Comparison of ENCODE assay signal across 10 cellular contexts in genomic region chr19:6239401-6239844, GRCh38. TPM values are rescaled to one million over a fixed set of nuclear protein-coding genes. Genes with fewer than 3 reads are reported as not detected.
DNase-seq lines count a peak whose midpoint lies in the region; ATAC-seq, FAIRE-seq and TF ChIP-seq lines count a peak whose summit lies in the region.
"Had no signal": no experiment of that assay in that cellular context is flagged by ENCODE, and none has a peak within 500 bp of the region (broad histone marks: within the 10 kb centered on the region; RNA-seq: fewer than 3 reads in every experiment).

No MANE protein-coding gene starts in this region.

- H3K4me1 ChIP-seq in mesenchymal stem cell (ENCODE audit: control insufficient read depth, insufficient read depth, low read depth, low read length) = peaks cover 43% of the 10 kb centered on the region

- no peak for TF ChIP-seq CTCF in cardiac fibroblast (IDR thresholded peaks at IDR 0.05; ENCODE audit: low read depth, low read length)

- ATAC-seq in Right ventricle myocardium inferior (no peak), GM19328 (IDR thresholded peaks at IDR 0.05; ENCODE audit: unreplicated experiment) (no peak), GM21423 (IDR thresholded peaks at IDR 0.05; ENCODE audit: unreplicated experiment) (no peak)

- H3K18ac ChIP-seq in mesenchymal stem cell (ENCODE audit: low read depth in 1 of 2, low read length in 2 of 2) = peak overlapping the region in 1 of 2 experiments; percentile 34

- DNase-seq in Right ventricle myocardium inferior (ENCODE audit: missing footprints) (peak; percentile 57), cardiac septum (ENCODE audit: low spot score) (no peak), cardiac fibroblast (ENCODE audit: low read depth in 2 of 2) (peak; percentile 51 to 54), mesenchymal stem cell (no peak), urothelium cell line (ENCODE audit: low spot score) (peak; percentile 14)
- no peak for DNase-seq in effector CD4-positive, alpha-beta T cell
- DNase-seq: central memory CD4-positive, alpha-beta T cell; NCI-H187 treated with DMSO at 0.1 percent for 48 hours had no signal

- peaks cover 0 to 46% of the 10 kb centered on the region in 2 experiments for H3K36me3 ChIP-seq in mesenchymal stem cell (ENCODE audit: control insufficient read depth in 1 of 2, insufficient read depth in 2 of 2, low read depth in 1 of 2, low read length in 2 of 2)

- H4K91ac ChIP-seq in mesenchymal stem cell (ENCODE audit: low read length) = peak overlapping the region; percentile 4

- H2AFZ ChIP-seq in mesenchymal stem cell (ENCODE audit: low read depth, low read length) = no peak overlapping the region

- H3K9me3 ChIP-seq in mesenchymal stem cell (ENCODE audit: control insufficient read depth, low read length) = no peaks in the 10 kb centered on the region

- no peak overlapping the region for H4K8ac ChIP-seq in mesenchymal stem cell (ENCODE audit: low read length)

- H2BK15ac ChIP-seq in mesenchymal stem cell (ENCODE audit: low read depth, poor library complexity, severe bottlenecking) = no peak overlapping the region

- H3K4me3 ChIP-seq in cardiac fibroblast (replicated peaks in 1 of 2; ENCODE audit: low read depth in 2 of 2, low read length in 2 of 2) (no peak overlapping the region), mesenchymal stem cell (ENCODE audit: insufficient read depth in 1 of 2, low read depth in 1 of 2, low read length in 2 of 2) (peak overlapping the region in 1 of 2 experiments; percentile 25)

- intact Hi-C loops in Right ventricle myocardium inferior (cut with DNase I) (no loop called here), cardiac septum (cut with DNase I) (no loop called here)

- H3K23ac ChIP-seq in mesenchymal stem cell (ENCODE audit: low read length in 2 of 2) = no peak overlapping the region

- WGBS in mesenchymal stem cell = 96% methylated on average over 11 of the region's 11 CpGs

- no peak overlapping the region for H2BK120ac ChIP-seq in mesenchymal stem cell (ENCODE audit: low read depth, low read length)

- H3K27me3 ChIP-seq in mesenchymal stem cell (ENCODE audit: control insufficient read depth in 1 of 2, insufficient read depth in 1 of 2, low read length in 2 of 2) = no peaks in the 10 kb centered on the region

- peak overlapping the region; percentile 73 for H3K9ac ChIP-seq in mesenchymal stem cell (ENCODE audit: low read length)

- H3K4me2 ChIP-seq in mesenchymal stem cell (ENCODE audit: low read length, poor library complexity, severe bottlenecking) = no peak overlapping the region

- no peak overlapping the region for H2AK5ac ChIP-seq in mesenchymal stem cell (ENCODE audit: low read length, severe bottlenecking)

- peak overlapping the region in 1 of 2 experiments; percentile 72 for H3K14ac ChIP-seq in mesenchymal stem cell (ENCODE audit: low read length in 2 of 2)

- peak overlapping the region in 1 of 2 experiments; percentile 56 for H2BK12ac ChIP-seq in mesenchymal stem cell (ENCODE audit: low read length in 2 of 2)

- no peak overlapping the region for H3K4ac ChIP-seq in mesenchymal stem cell (ENCODE audit: low read depth in 1 of 2, low read length in 2 of 2)

- H3K79me1 ChIP-seq in mesenchymal stem cell (replicated peaks; ENCODE audit: low read length, poor library complexity, severe bottlenecking) = peaks cover 58% of the 10 kb centered on the region

- no peak overlapping the region for H3K27ac ChIP-seq in mesenchymal stem cell (ENCODE audit: low read length, poor library complexity, severe bottlenecking)

- no peak overlapping the region for H2BK5ac ChIP-seq in mesenchymal stem cell (ENCODE audit: low read depth, low read length, poor library complexity, severe bottlenecking)

- FAIRE-seq in urothelium cell line (lab: Jason Lieb, UNC) = peak; percentile 78

RNA-seq across cellular contexts. Expression of gene MLLT1, which starts 40.4 kb away (rescaled TPM):
- total RNA-seq in Right ventricle myocardium inferior (40.1 TPM), cardiac septum (30.6 TPM)
- polyA plus RNA-seq in mesenchymal stem cell (2013, experiment 1 of 2) = 49.5 TPM
- 48.1 TPM for polyA plus RNA-seq in mesenchymal stem cell (2013, experiment 2 of 2)

Comparison
In these comparisons a context has a peak if more than half of its experiments do, and no peak if none do; other contexts are left out.
1. DNase-seq: peak in Right ventricle myocardium inferior (single experiment), cardiac fibroblast (2 of 2) and urothelium cell line (single experiment); none in cardiac septum (single experiment), mesenchymal stem cell (single experiment) and effector CD4-positive, alpha-beta T cell (single experiment).